22 cellular contexts compared by ENCODE assay signal in the genomic region with DNA sequence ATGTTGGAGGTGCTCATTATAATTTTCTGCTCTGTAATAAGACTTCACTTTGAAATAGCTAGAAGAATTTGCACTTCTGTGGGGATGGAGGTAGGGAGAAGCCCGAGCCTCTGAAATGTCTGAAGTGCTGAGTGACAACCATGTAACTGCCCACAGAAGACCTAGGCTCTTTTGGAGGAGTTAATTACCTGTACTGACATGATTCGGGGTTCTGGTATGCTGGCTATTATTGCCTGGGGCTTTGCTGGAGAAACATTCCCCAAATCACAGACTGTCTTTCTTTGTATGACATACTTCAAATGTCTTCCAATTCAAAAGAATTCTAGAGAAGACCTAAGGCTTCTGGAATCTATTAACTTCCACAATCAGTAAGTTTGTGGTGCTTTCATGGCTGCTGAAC.
"Had no signal": no experiment of that assay in that cellular context is flagged by ENCODE, and none has a peak within 500 bp of the region (broad histone marks: within the 10 kb centered on the region; RNA-seq: fewer than 3 reads in every experiment).

No MANE protein-coding gene starts in this region.

- H3K4me3 ChIP-seq: adrenal gland, coronary artery, heart right ventricle, left ventricle myocardium inferior, mucosa of descending colon, right lobe of liver, skin epidermis, transverse colon, uterus had no signal

- DNase-seq: activated CD8-positive, alpha-beta memory T cell treated with anti-CD3 and anti-CD28 coated beads, Interleukin-2, amount 50 U/mL, for 48 hours; activated naive CD4-positive, alpha-beta T cell; activated T-cell treated with anti-CD3 and anti-CD28 coated beads, Interleukin-2, amount 50 U/mL, for 4 hours; adrenal gland; endodermal cell; heart right ventricle; immature natural killer cell; left ventricle myocardium inferior; mucosa of descending colon; posterior cingulate gyrus; right lobe of liver; stimulated activated CD4-positive, alpha-beta T cell treated with anti-CD3 and anti-CD28 coated beads, Interleukin-2, amount 100 ng/mL, for 24 hours; stimulated activated naive CD8-positive, alpha-beta T cell treated with anti-CD3 and anti-CD28 coated beads, Interleukin-15, amount 100 ng/mL, for 72 hours; T-helper 9 cell; transverse colon; uterus had no signal

- H3K4me1 ChIP-seq: adrenal gland, heart right ventricle, left ventricle myocardium inferior, right lobe of liver, transverse colon, uterus had no signal

- H3K4me3 Mint-ChIP-seq: activated naive CD8-positive, alpha-beta T cell; activated T-cell treated with anti-CD3 and anti-CD28 coated beads, Interleukin-2, amount 50 U/mL, for 4 hours; endodermal cell; immature natural killer cell; stimulated activated effector memory CD8-positive, alpha-beta T cell treated with anti-CD3 and anti-CD28 coated beads, Interleukin-12 subunit alpha, Interleukin-12 subunit beta, amount 100 ng/mL, for 72 hours; stimulated activated naive CD8-positive, alpha-beta T cell treated with anti-CD3 and anti-CD28 coated beads, Interleukin-15, amount 100 ng/mL, for 72 hours had no signal

- H3K27me3 ChIP-seq: heart right ventricle, right lobe of liver, transverse colon, uterus had no signal

- H3K4me1 Mint-ChIP-seq: endodermal cell; immature natural killer cell; stimulated activated effector memory CD8-positive, alpha-beta T cell treated with anti-CD3 and anti-CD28 coated beads, Interleukin-12 subunit alpha, Interleukin-12 subunit beta, amount 100 ng/mL, for 72 hours; stimulated activated naive CD8-positive, alpha-beta T cell treated with anti-CD3 and anti-CD28 coated beads, Interleukin-15, amount 100 ng/mL, for 72 hours had no signal

- H3K27me3 Mint-ChIP-seq: activated naive CD8-positive, alpha-beta T cell; stimulated activated naive CD8-positive, alpha-beta T cell treated with anti-CD3 and anti-CD28 coated beads, Interleukin-15, amount 100 ng/mL, for 72 hours had no signal

- H3K36me3 Mint-ChIP-seq: activated naive CD8-positive, alpha-beta T cell; immature natural killer cell; stimulated activated effector memory CD8-positive, alpha-beta T cell treated with anti-CD3 and anti-CD28 coated beads, Interleukin-12 subunit alpha, Interleukin-12 subunit beta, amount 100 ng/mL, for 72 hours had no signal

- H3K9me3 Mint-ChIP-seq: activated T-helper 2 cell treated with anti-CD3 and anti-CD28 coated beads, Interferon-gamma antibody, Interleukin-2, Interleukin-4, amounts not matched to agents 10 μg/mL and 5 μg/mL and 100 μg/mL, durations not matched to agents 14 hours and 24 hours and 36 hours had no signal

- ATAC-seq: activated T-cell treated with anti-CD3 and anti-CD28 coated beads, Interleukin-2, amount 50 U/mL, for 4 hours; heart right ventricle; mucosa of descending colon; right lobe of liver; stimulated activated effector memory CD8-positive, alpha-beta T cell treated with anti-CD3 and anti-CD28 coated beads, Interleukin-12 subunit alpha, Interleukin-12 subunit beta, amount 100 ng/mL, for 72 hours; stimulated activated naive CD8-positive, alpha-beta T cell treated with anti-CD3 and anti-CD28 coated beads, Interleukin-15, amount 100 ng/mL, for 72 hours had no signal

- H3K36me3 ChIP-seq: adrenal gland, heart right ventricle, left ventricle myocardium inferior, right lobe of liver, transverse colon, uterus had no signal

- H3K27ac ChIP-seq: adrenal gland, coronary artery, epithelial cell of prostate, heart right ventricle, left ventricle myocardium inferior, right lobe of liver, skin epidermis, transverse colon, uterus had no signal

- H3K9me3 ChIP-seq: adrenal gland, left ventricle myocardium inferior, mucosa of descending colon, right lobe of liver, transverse colon, uterus had no signal

- H3K27ac Mint-ChIP-seq: activated naive CD8-positive, alpha-beta T cell; activated T-helper 2 cell treated with anti-CD3 and anti-CD28 coated beads, Interferon-gamma antibody, Interleukin-2, Interleukin-4, amounts not matched to agents 10 μg/mL and 5 μg/mL and 100 μg/mL, durations not matched to agents 14 hours and 24 hours and 36 hours; endodermal cell; immature natural killer cell; stimulated activated effector memory CD8-positive, alpha-beta T cell treated with anti-CD3 and anti-CD28 coated beads, Interleukin-12 subunit alpha, Interleukin-12 subunit beta, amount 100 ng/mL, for 72 hours; stimulated activated naive CD8-positive, alpha-beta T cell treated with anti-CD3 and anti-CD28 coated beads, Interleukin-15, amount 100 ng/mL, for 72 hours had no signal
